ENCODE assay signal across 19 cellular contexts in genomic region chr11:66881436-66881835, GRCh38. TPM values are rescaled to one million over a fixed set of nuclear protein-coding genes. Genes with fewer than 3 reads are reported as not detected.
A peak's percentile ranks its signal among the peaks of the same experiment; 100 is the strongest.
DNase-seq lines count a peak whose midpoint lies in the region; ATAC-seq and TF ChIP-seq lines count a peak whose summit lies in the region.
"Had no signal": no experiment of that assay in that cellular context is flagged by ENCODE, and none has a peak within 500 bp of the region (broad histone marks: within the 10 kb centered on the region; RNA-seq: fewer than 3 reads in every experiment).

No MANE protein-coding gene starts in this region.

- peak overlapping the region; percentile 46 for H3K9ac ChIP-seq in Karpas-422 (ENCODE audit: low read length)
- no peak overlapping the region for H3K9ac ChIP-seq in SK-N-MC (ENCODE audit: insufficient read length)

- H3K4me2 ChIP-seq in Karpas-422 (ENCODE audit: low read depth, low read length, poor library complexity, severe bottlenecking) = peak overlapping the region; percentile 53

- peaks cover 30% of the 10 kb centered on the region for H3K4me1 ChIP-seq in Karpas-422 (ENCODE audit: low read length)

- peaks cover 11% of the 10 kb centered on the region for H3K4me1 Mint-ChIP-seq in activated CD8-positive, alpha-beta T cell treated with anti-CD3 and anti-CD28 coated beads for 36 hours (ENCODE audit: low read depth)
- H3K4me1 Mint-ChIP-seq: IgD-negative memory B cell had no signal

- H3K9me3 ChIP-seq in Karpas-422 (ENCODE audit: low read length) = no peaks in the 10 kb centered on the region
- H3K9me3 ChIP-seq in SK-N-MC (ENCODE audit: low read depth, low read length) = no peaks in the 10 kb centered on the region

- no peaks in the 10 kb centered on the region for H3K9me2 ChIP-seq in Karpas-422 (replicated peaks; ENCODE audit: insufficient read depth, low read length)

- H3K27ac Mint-ChIP-seq in activated CD8-positive, alpha-beta T cell treated with anti-CD3 and anti-CD28 coated beads for 36 hours = no peak overlapping the region
- H3K27ac Mint-ChIP-seq: activated CD8-positive, alpha-beta memory T cell treated with anti-CD3 and anti-CD28 coated beads, Interleukin-2, amount 10 ng/mL, durations not matched to agents 7 days and 5 days; activated naive CD4-positive, alpha-beta T cell treated with anti-CD3 and anti-CD28 coated beads for 36 hours; IgD-negative memory B cell; type B pancreatic cell had no signal

- H3K36me3 Mint-ChIP-seq in activated CD8-positive, alpha-beta T cell treated with anti-CD3 and anti-CD28 coated beads for 36 hours (ENCODE audit: low read depth) = no peaks in the 10 kb centered on the region
- H3K36me3 Mint-ChIP-seq: activated CD8-positive, alpha-beta memory T cell treated with anti-CD3 and anti-CD28 coated beads, Interleukin-2, amount 10 ng/mL, durations not matched to agents 7 days and 5 days; CD14-positive monocyte; IgD-negative memory B cell; type B pancreatic cell had no signal

- DNase-seq in DMS79 (lab: John Stamatoyannopoulos, UW) (peak; percentile 73), Karpas-422 (peak; percentile 51), SK-N-MC (ENCODE audit: low read depth, low spot score) (no peak), NCI-H1694 treated with DMSO at 0.1 percent for 48 hours (lab: John Stamatoyannopoulos, UW) (no peak), HEK293T (ENCODE audit: extremely low spot score) (no peak)
- no peak for DNase-seq in activated CD8-positive, alpha-beta T cell treated with anti-CD3 and anti-CD28 coated beads for 36 hours
- DNase-seq: activated CD8-positive, alpha-beta memory T cell treated with anti-CD3 and anti-CD28 coated beads, Interleukin-2, amount 10 ng/mL, durations not matched to agents 7 days and 5 days; brain microvascular endothelial cell; effector memory CD4-positive, alpha-beta T cell; foreskin melanocyte; stimulated activated CD8-positive, alpha-beta memory T cell treated with anti-CD3 and anti-CD28 coated beads, Interleukin-4, amount 100 ng/mL, for 48 hours; WERI-Rb-1 had no signal

- peak overlapping the region; percentile 56; the same call in 1 of the 2 replicates for H2AFZ ChIP-seq in Karpas-422 (ENCODE audit: low read length)

- H3K27ac ChIP-seq in Karpas-422 (ENCODE audit: low read length) (peak overlapping the region; percentile 58), SK-N-MC (peak overlapping the region; percentile 44; the same call in 1 of the 2 replicates), layer of hippocampus (ENCODE audit: low read depth, low read length) (peak overlapping the region; percentile 71)
- H3K27ac ChIP-seq: brain microvascular endothelial cell, WERI-Rb-1 had no signal

- H3K36me3 ChIP-seq in Karpas-422 (ENCODE audit: insufficient read depth, low read length) (no peaks in the 10 kb centered on the region), SK-N-MC (ENCODE audit: insufficient read depth, low read length) (no peaks in the 10 kb centered on the region)
- H3K36me3 ChIP-seq: brain microvascular endothelial cell, WERI-Rb-1 had no signal

- H3K4me3 ChIP-seq in Karpas-422 (ENCODE audit: low read length) (peak overlapping the region; percentile 2; the same call in 1 of the 2 replicates), SK-N-MC (no peak overlapping the region)

- POLR2A ChIA-PET in HEK293T (lab: Yijun Ruan, JAX) = interaction anchor here (2.5 to 5.1 kb wide), 2 partner anchors 25 to 39 kb away, joined by 8 to 29 read pairs; partner anchors contain the start of gene RCE1
- POLR2A ChIA-PET in activated CD8-positive, alpha-beta T cell treated with anti-CD3 and anti-CD28 coated beads for 36 hours (lab: Charles Lee) = no interaction called here

- no peaks in the 10 kb centered on the region for H3K27me3 Mint-ChIP-seq in activated CD8-positive, alpha-beta T cell treated with anti-CD3 and anti-CD28 coated beads for 36 hours
- H3K27me3 Mint-ChIP-seq: activated CD8-positive, alpha-beta memory T cell treated with anti-CD3 and anti-CD28 coated beads, Interleukin-2, amount 10 ng/mL, durations not matched to agents 7 days and 5 days; type B pancreatic cell had no signal

- no peaks in the 10 kb centered on the region for H3K9me3 Mint-ChIP-seq in activated CD8-positive, alpha-beta T cell treated with anti-CD3 and anti-CD28 coated beads for 36 hours
- H3K9me3 Mint-ChIP-seq: activated naive CD4-positive, alpha-beta T cell treated with anti-CD3 and anti-CD28 coated beads for 36 hours; CD14-positive monocyte; neural crest cell; type B pancreatic cell had no signal

- TF ChIP-seq CTCF in activated CD8-positive, alpha-beta T cell treated with anti-CD3 and anti-CD28 coated beads for 36 hours (IDR thresholded peaks at IDR 0.05) = no peak

- CTCF ChIA-PET in HEK293T (lab: Yijun Ruan, JAX) = interaction anchor here (0.8 to 1.0 kb wide), 2 partner anchors 8 to 29 kb away, joined by 3 to 4 read pairs; no protein-coding TSS in a partner anchor
- CTCF ChIA-PET in activated CD8-positive, alpha-beta T cell treated with anti-CD3 and anti-CD28 coated beads for 36 hours (lab: Charles Lee) = interaction anchor here (0.9 to 2.9 kb wide), 10 partner anchors 8 to 189 kb away, joined by 3 to 10 read pairs (median 4); no protein-coding TSS in a partner anchor

- H3K4me3 Mint-ChIP-seq in activated CD8-positive, alpha-beta T cell treated with anti-CD3 and anti-CD28 coated beads for 36 hours = no peak overlapping the region
- H3K4me3 Mint-ChIP-seq: activated CD8-positive, alpha-beta memory T cell treated with anti-CD3 and anti-CD28 coated beads, Interleukin-2, amount 10 ng/mL, durations not matched to agents 7 days and 5 days; activated naive CD4-positive, alpha-beta T cell treated with anti-CD3 and anti-CD28 coated beads for 36 hours; CD14-positive monocyte; IgD-negative memory B cell; neural crest cell; type B pancreatic cell had no signal

- intact Hi-C loops in activated CD8-positive, alpha-beta T cell treated with anti-CD3 and anti-CD28 coated beads for 36 hours (cut with micrococcal nuclease) = no loop called here

- no peaks in the 10 kb centered on the region for H3K27me3 ChIP-seq in Karpas-422 (ENCODE audit: low read length)
- H3K27me3 ChIP-seq in layer of hippocampus (ENCODE audit: control insufficient read depth, insufficient read depth, low read length) = no peaks in the 10 kb centered on the region
- H3K27me3 ChIP-seq: brain microvascular endothelial cell had no signal

- no peak for ATAC-seq in GM21786 (IDR thresholded peaks at IDR 0.05; ENCODE audit: unreplicated experiment)
- ATAC-seq in activated CD8-positive, alpha-beta T cell treated with anti-CD3 and anti-CD28 coated beads for 36 hours = no peak

- H3K79me2 ChIP-seq in Karpas-422 (ENCODE audit: low read length) = no peaks in the 10 kb centered on the region

- no peaks in the 10 kb centered on the region for H4K20me1 ChIP-seq in Karpas-422 (ENCODE audit: insufficient read depth, low read depth, low read length)

TF ChIP-seq in HEK293T, 16 proteins besides CTCF, POLR2A, EP300 and RAD21:
- TF ChIP-seq CTBP1 (IDR thresholded peaks at IDR 0.05; ENCODE audit: borderline replicate concordance) = no peak
- TF ChIP-seq L3MBTL2 (conservative IDR thresholded peaks at IDR 0.05) = no peak
- TF ChIP-seq SP1 (IDR thresholded peaks at IDR 0.05) = no peak
- TF ChIP-seq SUZ12 (IDR thresholded peaks at IDR 0.05) = no peak
- TF ChIP-seq ARNT (IDR thresholded peaks at IDR 0.05) = no peak
- no peak for TF ChIP-seq ELF4 (IDR thresholded peaks at IDR 0.05)
- TF ChIP-seq FOXA1 (IDR thresholded peaks at IDR 0.05) = no peak
- no peak for TF ChIP-seq FOXK2 (IDR thresholded peaks at IDR 0.05)
- no peak for TF ChIP-seq FOXM1 (IDR thresholded peaks at IDR 0.05; ENCODE audit: borderline replicate concordance)
- TF ChIP-seq TARDBP (IDR thresholded peaks at IDR 0.05) = no peak
- no peak for TF ChIP-seq PKNOX1 (IDR thresholded peaks at IDR 0.05)
- TF ChIP-seq NFRKB (IDR thresholded peaks at IDR 0.05) = no peak
- no peak for TF ChIP-seq ZNF384 (IDR thresholded peaks at IDR 0.05)
- TF ChIP-seq HDGF (IDR thresholded peaks at IDR 0.05; ENCODE audit: borderline replicate concordance) = no peak
- no peak for TF ChIP-seq BHLHE40 (IDR thresholded peaks at IDR 0.05; ENCODE audit: borderline replicate concordance)
- no peak for TF ChIP-seq LEF1 (IDR thresholded peaks at IDR 0.05; ENCODE audit: borderline replicate concordance)
TF ChIP-seq in HEK293T: peak in this region for 0.

RNA-seq across cellular contexts. Expression of gene LRFN4, which starts 24.6 kb away (rescaled TPM):
- total RNA-seq in Karpas-422 (2014; rRNA removed; shearing (Covaris generic); ENCODE audit: low replicate concordance) = 8.7 and 24.2 TPM in 2 replicates
- 10 to 100 TPM; 36.0 to 39.2 TPM for total RNA-seq in activated CD8-positive, alpha-beta T cell treated with anti-CD3 and anti-CD28 coated beads for 36 hours

RNA-seq across cellular contexts. Expression of gene RCE1, which starts 38.2 kb away (rescaled TPM):
- 20.4 and 53.3 TPM in 2 replicates for total RNA-seq in Karpas-422 (2014; rRNA removed; shearing (Covaris generic); ENCODE audit: low replicate concordance)
- total RNA-seq in activated CD8-positive, alpha-beta T cell treated with anti-CD3 and anti-CD28 coated beads for 36 hours = 10 to 100 TPM; 22.1 to 26.8 TPM

Comparison
In these comparisons a context has a peak if more than half of its experiments do, and no peak if none do; other contexts are left out.
1. DNase-seq: peak in DMS79 (single experiment) and Karpas-422 (single experiment); none in SK-N-MC (single experiment), NCI-H1694 treated with DMSO at 0.1 percent for 48 hours (single experiment), HEK293T (single experiment) and activated CD8-positive, alpha-beta T cell treated with anti-CD3 and anti-CD28 coated beads for 36 hours (single experiment).
2. Peak in every context shown above with its lines, with median percentiles within 50 percentile points of each other: H3K27ac ChIP-seq.